ENCODE assay signal across 8 cellular contexts in the genomic region with DNA sequence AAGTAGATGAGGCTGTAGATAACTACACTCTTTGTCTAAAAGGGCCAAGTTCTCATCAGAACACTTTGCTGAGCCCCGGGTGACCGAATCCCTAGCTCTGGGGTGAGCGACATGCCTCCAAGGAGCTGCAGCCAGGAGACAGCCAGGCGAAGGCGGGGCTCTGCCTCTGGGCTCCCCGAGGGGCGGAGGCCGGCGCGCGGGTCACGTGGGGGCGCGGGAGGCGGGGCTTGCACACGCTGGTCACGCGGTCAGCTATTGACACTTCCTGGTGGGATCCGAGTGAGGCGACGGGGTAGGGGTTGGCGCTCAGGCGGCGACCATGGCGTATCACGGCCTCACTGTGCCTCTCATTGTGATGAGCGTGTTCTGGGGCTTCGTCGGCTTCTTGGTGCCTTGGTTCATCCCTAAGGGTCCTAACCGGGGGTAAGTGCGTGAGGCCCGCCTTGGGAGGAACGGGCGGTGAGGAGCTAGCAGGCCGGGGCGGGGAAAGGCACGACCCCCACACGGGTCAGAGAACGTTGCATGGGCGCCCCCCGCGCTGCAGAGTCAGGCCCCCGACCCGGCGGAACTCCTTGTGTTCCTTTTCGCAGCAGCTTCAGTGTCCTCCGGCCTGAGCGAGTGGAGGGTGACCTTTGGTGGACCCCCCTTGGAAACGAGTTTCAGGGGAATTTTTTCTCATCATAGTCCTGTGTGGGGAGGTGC. TPM values are rescaled to one million over a fixed set of nuclear protein-coding genes. Genes with fewer than 3 reads are reported as not detected.
DNase-seq lines count a peak whose midpoint lies in the region; ATAC-seq and TF ChIP-seq lines count a peak whose summit lies in the region.

A gene (plus strand): TSS at position 230 of the 702 bp plus-strand sequence. CDS start 90 bp downstream, at position 320.

- peaks cover 5% of the 10 kb centered on the region for H3K36me3 Mint-ChIP-seq in IgD-negative memory B cell

- peak within 1 kb of the TSS; percentile 98 to 100 (median 98) for H3K4me3 Mint-ChIP-seq in IgD-negative memory B cell

- ATAC-seq in GM21529 (IDR thresholded peaks at IDR 0.05; ENCODE audit: unreplicated experiment) (peak; percentile 86), PC-3 (peak; percentile 92), mucosa of descending colon (peak; percentile 98)

- no peaks in the 10 kb centered on the region for H3K27me3 Mint-ChIP-seq in IgD-negative memory B cell

- H3K9me2 ChIP-seq in PC-3 (replicated peaks; ENCODE audit: low read length), result no peaks in the 10 kb centered on the region

- H3K36me3 ChIP-seq in PC-3 (ENCODE audit: low read depth, low read length) (peaks cover 7% of the 10 kb centered on the region), mucosa of descending colon (ENCODE audit: low read depth) (no peaks in the 10 kb centered on the region)

- peaks cover 12% of the 10 kb centered on the region; the same call in 1 of the 2 replicates for H4K20me1 ChIP-seq in PC-3 (ENCODE audit: low read length)

- POLR2A ChIA-PET in PC-3 (lab: Charles Lee; ENCODE audit: unreplicated experiment), result interaction anchor here (0.9 kb wide), 1 partner anchor 24 kb away, joined by 5 read pairs; a partner anchor contains a TSS

- H3K27me3 ChIP-seq in PC-3 (ENCODE audit: low read length), result no peaks in the 10 kb centered on the region

- peaks cover 52% of the 10 kb centered on the region for H3K79me2 ChIP-seq in PC-3 (ENCODE audit: low read length)

- H3K9ac ChIP-seq in PC-3 (ENCODE audit: low read length), result peak within 1 kb of the TSS; percentile 91

- H3K4me3 ChIP-seq in PC-3 (ENCODE audit: low read length) (peak within 1 kb of the TSS; percentile 86), mucosa of descending colon (peak within 1 kb of the TSS; percentile 88)

- peaks cover 17 to 25% (median 23%) of the 10 kb centered on the region in 3 donors for H3K4me1 Mint-ChIP-seq in IgD-negative memory B cell

- H2AFZ ChIP-seq in PC-3 (ENCODE audit: low read length), result peak within 1 kb of the TSS; percentile 87

- peak within 1 kb of the TSS; percentile 62 for H3K27ac ChIP-seq in PC-3 (ENCODE audit: low read length)
- H3K27ac ChIP-seq in epithelial cell of prostate, result peak within 1 kb of the TSS; percentile 95

- H3K4me1 ChIP-seq in PC-3 (ENCODE audit: insufficient read depth, low read length), result peaks cover 13% of the 10 kb centered on the region
- peaks cover 12% of the 10 kb centered on the region for H3K4me1 ChIP-seq in mucosa of descending colon (ENCODE audit: low read depth)

- no peaks in the 10 kb centered on the region for H3K9me3 Mint-ChIP-seq in IgD-negative memory B cell

- TSS peak; percentile 76 for BruUV-seq in PC-3 (replicated peaks; lab: Mats Ljungman, UMichigan)

- no peaks in the 10 kb centered on the region for H3K9me3 ChIP-seq in PC-3 (ENCODE audit: low read length)
- H3K9me3 ChIP-seq in mucosa of descending colon, result no peaks in the 10 kb centered on the region

- H3K4me2 ChIP-seq in PC-3 (ENCODE audit: low read length), result peak within 1 kb of the TSS; percentile 91

- H3F3A ChIP-seq in PC-3 (ENCODE audit: low read length, unreplicated experiment), result no peaks in the 10 kb centered on the region

- peak; percentile 65 for DNase-seq in DMS153 (lab: John Stamatoyannopoulos, UW)
- DNase-seq in PC-3, result peak; percentile 94
- peak; percentile 97 for DNase-seq in activated T-cell treated with anti-CD3 and anti-CD28 coated beads for 48 hours (ENCODE audit: low read depth)
- DNase-seq in epithelial cell of prostate (ENCODE audit: low read depth, low spot score), result peak; percentile 55
- peak; percentile 97 to 99 (median 98) for DNase-seq in mucosa of descending colon
- DNase-seq in stimulated activated CD8-positive, alpha-beta memory T cell treated with anti-CD3 and anti-CD28 coated beads, Interleukin-4, amount 100 ng/mL, for 24 hours (ENCODE audit: low read depth), result peak; percentile 96

- H3K27ac Mint-ChIP-seq in IgD-negative memory B cell, result peak within 1 kb of the TSS; percentile 97 to 99 (median 97)

- no peak for TF ChIP-seq CTCF in PC-3 (conservative IDR thresholded peaks at IDR 0.05; ENCODE audit: low read depth, low read length)
- TF ChIP-seq CTCF in mucosa of descending colon (IDR thresholded peaks at IDR 0.05), result no peak

- intact Hi-C loops in PC-3 (cut with micrococcal nuclease) (loop anchor here (1.0 to 5.0 kb wide), 5 partner anchors 33 to 299 kb away; a partner anchor contains a TSS), mucosa of descending colon (cut with DNase I, micrococcal nuclease) (loop anchor here in 1 of 2 donors (2.0 kb wide), 1 partner anchor 73 kb away; a partner anchor contains a TSS)

- CTCF ChIA-PET in PC-3 (lab: Charles Lee), result interaction anchor here (0.5 to 1.2 kb wide), 5 partner anchors 74 to 298 kb away, joined by 3 to 6 read pairs (median 3); no protein-coding TSS in a partner anchor

RNA-seq across cellular contexts. Expression of the gene that starts here (rescaled TPM):
- 427 TPM for polyA plus RNA-seq in IgD-negative memory B cell
- 154 and 162 TPM in 2 replicates for total RNA-seq in PC-3 (2014; rRNA removed)
- total RNA-seq in mucosa of descending colon, result 100 to 1,000 TPM; 174 to 194 (median 190) TPM

Comparison
In these comparisons a context has a peak if more than half of its experiments do, and no peak if none do; other contexts are left out.
1. Peak in every context shown above with its lines: DNase-seq, ATAC-seq, H3K4me3 ChIP-seq and H3K27ac ChIP-seq.